In the genomic region with DNA sequence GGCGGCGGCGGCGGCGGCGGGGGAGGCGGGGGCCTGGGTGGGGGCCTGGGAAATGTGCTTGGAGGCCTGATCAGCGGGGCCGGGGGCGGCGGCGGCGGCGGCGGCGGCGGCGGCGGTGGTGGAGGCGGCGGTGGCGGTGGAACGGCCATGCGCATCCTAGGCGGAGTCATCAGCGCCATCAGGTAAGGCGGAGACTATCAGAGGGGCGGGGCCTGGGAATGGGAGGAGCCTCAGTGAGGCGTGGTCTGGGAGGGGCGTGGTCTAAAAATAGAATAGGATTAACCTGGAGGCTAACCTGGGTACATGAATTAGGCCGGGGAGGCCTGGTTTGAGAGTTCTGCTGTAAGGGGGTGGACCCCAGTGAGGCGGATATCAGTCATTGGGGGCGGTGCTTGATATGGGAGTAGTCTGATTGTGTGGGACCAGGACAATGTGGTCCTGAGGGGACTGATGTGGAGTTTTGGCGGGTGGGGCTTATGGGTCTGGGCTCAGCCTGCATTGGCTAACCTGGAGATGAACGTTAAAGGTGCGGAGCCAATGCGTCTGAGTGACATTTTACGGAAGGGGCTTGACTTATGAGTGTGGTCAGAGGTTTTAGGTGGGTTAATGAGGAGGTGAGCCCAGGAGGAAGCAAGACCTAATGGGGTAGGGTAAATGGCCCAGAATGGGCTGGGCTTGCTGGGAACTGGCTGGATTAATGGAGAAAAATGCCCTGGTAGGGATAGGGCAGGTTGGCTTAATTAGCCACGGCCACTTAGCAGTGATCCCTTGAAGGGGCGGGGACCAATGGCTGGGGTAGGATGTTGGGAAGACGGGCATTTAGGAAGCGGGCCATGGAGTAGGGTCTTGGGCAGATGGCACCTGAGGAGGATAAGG, we compare ENCODE assay signal across 8 cellular contexts. TPM values are rescaled to one million over a fixed set of nuclear protein-coding genes. Genes with fewer than 3 reads are reported as not detected.
DNase-seq lines count a peak whose midpoint lies in the region; ATAC-seq, FAIRE-seq and TF ChIP-seq lines count a peak whose summit lies in the region.

No MANE protein-coding gene starts in this region.

- no peaks in the 10 kb centered on the region for H3K9me3 Mint-ChIP-seq in activated CD4-positive, alpha-beta T cell treated with anti-CD3 and anti-CD28 coated beads, Interleukin-2, amount 10 ng/mL, durations not matched to agents 7 days and 5 days

- CTCF ChIA-PET in activated CD4-positive, alpha-beta T cell treated with anti-CD3 and anti-CD28 coated beads, Interleukin-2, amount 10 ng/mL, durations not matched to agents 7 days and 5 days (lab: Charles Lee): interaction anchor here (0.6 to 2.7 kb wide), 2 partner anchors 13 to 385 kb away, joined by 3 to 11 read pairs; no protein-coding TSS in a partner anchor

- POLR2A ChIA-PET in activated CD4-positive, alpha-beta T cell treated with anti-CD3 and anti-CD28 coated beads, Interleukin-2, amount 10 ng/mL, durations not matched to agents 7 days and 5 days (lab: Charles Lee): no interaction called here

- peaks cover 28% of the 10 kb centered on the region for H3K4me1 Mint-ChIP-seq in activated CD4-positive, alpha-beta T cell treated with anti-CD3 and anti-CD28 coated beads, Interleukin-2, amount 10 ng/mL, durations not matched to agents 7 days and 5 days

- peaks cover 37% of the 10 kb centered on the region for H3K36me3 Mint-ChIP-seq in activated CD4-positive, alpha-beta T cell treated with anti-CD3 and anti-CD28 coated beads, Interleukin-2, amount 10 ng/mL, durations not matched to agents 7 days and 5 days (ENCODE audit: low read depth)

- H3K27me3 Mint-ChIP-seq in activated CD4-positive, alpha-beta T cell treated with anti-CD3 and anti-CD28 coated beads, Interleukin-2, amount 10 ng/mL, durations not matched to agents 7 days and 5 days: no peaks in the 10 kb centered on the region

- DNase-seq in GM18507 (ENCODE audit: extremely low spot score, insufficient read length, low read depth) (peak; percentile 86), NCI-H526 (lab: John Stamatoyannopoulos, UW) (peak; percentile 80 to 94), coronary artery (ENCODE audit: low spot score) (peak; percentile 91), left lobe of liver (ENCODE audit: low spot score) (peak; percentile 89)
- DNase-seq in activated CD4-positive, alpha-beta T cell treated with anti-CD3 and anti-CD28 coated beads, Interleukin-2, amount 10 ng/mL, durations not matched to agents 7 days and 5 days: peak; percentile 92
- DNase-seq in stimulated activated CD4-positive, alpha-beta T cell treated with anti-CD3 and anti-CD28 coated beads, Interleukin-1b, Interleukin-23, amount 100 ng/mL, for 4 hours (ENCODE audit: low read depth in 2 of 2): peak; percentile 86 to 95

- peak overlapping the region; percentile 81 for H3K4me3 ChIP-seq in coronary artery

- TF ChIP-seq CTCF in coronary artery (IDR thresholded peaks at IDR 0.05): no peak

- ATAC-seq in HG03457 (IDR thresholded peaks at IDR 0.05; ENCODE audit: unreplicated experiment) (peak; percentile 38), left lobe of liver (peak; percentile 76), HG02884 (IDR thresholded peaks at IDR 0.05; ENCODE audit: unreplicated experiment) (no peak)

- H3K27ac ChIP-seq in coronary artery: peak overlapping the region; percentile 87 to 97

- peak overlapping the region; percentile 88 for H3K4me3 Mint-ChIP-seq in activated CD4-positive, alpha-beta T cell treated with anti-CD3 and anti-CD28 coated beads, Interleukin-2, amount 10 ng/mL, durations not matched to agents 7 days and 5 days

- FAIRE-seq in GM18507 (lab: Jason Lieb, UNC): peak; percentile 84

- H3K27ac Mint-ChIP-seq in activated CD4-positive, alpha-beta T cell treated with anti-CD3 and anti-CD28 coated beads, Interleukin-2, amount 10 ng/mL, durations not matched to agents 7 days and 5 days: peak overlapping the region; percentile 95

RNA-seq across cellular contexts. Expression of a gene that starts 1.4 kb away (rescaled TPM):
- 100 to 1,000 TPM; 449 to 519 TPM for total RNA-seq in activated CD4-positive, alpha-beta T cell treated with anti-CD3 and anti-CD28 coated beads, Interleukin-2, amount 10 ng/mL, durations not matched to agents 7 days and 5 days
- 168 TPM for total RNA-seq in left lobe of liver

RNA-seq across cellular contexts. Expression of a gene that starts 11.0 kb away (rescaled TPM):
- not detected for total RNA-seq in activated CD4-positive, alpha-beta T cell treated with anti-CD3 and anti-CD28 coated beads, Interleukin-2, amount 10 ng/mL, durations not matched to agents 7 days and 5 days
- 3.9 TPM for total RNA-seq in left lobe of liver

RNA-seq across cellular contexts. Expression of a gene that starts 26.0 kb away (rescaled TPM):
- 100 to 1,000 TPM; 195 to 197 TPM for total RNA-seq in activated CD4-positive, alpha-beta T cell treated with anti-CD3 and anti-CD28 coated beads, Interleukin-2, amount 10 ng/mL, durations not matched to agents 7 days and 5 days
- 33.5 TPM for total RNA-seq in left lobe of liver

RNA-seq across cellular contexts. Expression of a gene that starts 26.6 kb away (rescaled TPM):
- total RNA-seq in activated CD4-positive, alpha-beta T cell treated with anti-CD3 and anti-CD28 coated beads, Interleukin-2, amount 10 ng/mL, durations not matched to agents 7 days and 5 days: 10 to 100 TPM; 51.2 to 56.4 TPM
- total RNA-seq in left lobe of liver: 43.9 TPM

RNA-seq across cellular contexts. Expression of a gene that starts 30.3 kb away (rescaled TPM):
- not detected for total RNA-seq in activated CD4-positive, alpha-beta T cell treated with anti-CD3 and anti-CD28 coated beads, Interleukin-2, amount 10 ng/mL, durations not matched to agents 7 days and 5 days
- not detected for total RNA-seq in left lobe of liver
